8 cellular contexts compared by ENCODE assay signal in genomic region chr3:14947105-14947885, GRCh38. TPM values are rescaled to one million over a fixed set of nuclear protein-coding genes. Genes with fewer than 3 reads are reported as not detected.
A peak's percentile ranks its signal among the peaks of the same experiment; 100 is the strongest.
DNase-seq lines count a peak whose midpoint lies in the region; ATAC-seq and TF ChIP-seq lines count a peak whose summit lies in the region.

Gene NR2C2 (plus strand): TSS chr3:14947583. CDS start chr3:15003915, 56,332 bp downstream.

- intact Hi-C loops in T-helper 2 cell treated with Interferon-gamma antibody and Interleukin-4, amounts not matched to agents 100 ng/mL and 5 ng/mL, for 36 hours (cut with micrococcal nuclease), result loop anchor here (1.0 to 10.0 kb wide), 6 partner anchors 385 to 820 kb away; partner anchors contain the start of genes BTD, HACL1, LSM3 and SH3BP5
- intact Hi-C loops in right cardiac atrium (cut with DNase I) (loop anchor here in 1 of 4 donors (10.0 kb wide), 1 partner anchor 98 kb away; no protein-coding TSS in a partner anchor), uterus (cut with DNase I; ENCODE audit: low total_unique reads) (no loop called here)

- H3K4me1 ChIP-seq in right cardiac atrium (ENCODE audit: control insufficient read depth, insufficient read depth, low read length) (peaks cover 4% of the 10 kb centered on the region), rectal smooth muscle tissue (ENCODE audit: control insufficient read depth, insufficient read depth, low read length) (peaks cover 17% of the 10 kb centered on the region), uterus (peaks cover 0 to 6% of the 10 kb centered on the region in 2 donors)

- H3K27me3 ChIP-seq in right cardiac atrium (ENCODE audit: control insufficient read depth, insufficient read depth) (no peaks in the 10 kb centered on the region), rectal smooth muscle tissue (ENCODE audit: control insufficient read depth, insufficient read depth, low read length) (no peaks in the 10 kb centered on the region), uterus (no peaks in the 10 kb centered on the region)

- peak; percentile 79 to 89 for TF ChIP-seq POLR2A in uterus (IDR thresholded peaks at IDR 0.05)

- H3K9ac ChIP-seq in rectal smooth muscle tissue (ENCODE audit: low read length), result peak within 1 kb of the TSS; percentile 97

- H3K36me3 ChIP-seq in rectal smooth muscle tissue (ENCODE audit: control insufficient read depth, insufficient read depth, low read length) (peaks cover 8% of the 10 kb centered on the region), uterus (no peaks in the 10 kb centered on the region)

- DNase-seq in GM13976 (ENCODE audit: low spot score), result peak; percentile 92
- DNase-seq in NCI-H146 (lab: John Stamatoyannopoulos, UW), result peak; percentile 72
- DNase-seq in right cardiac atrium, result peak; percentile 90 to 96 (median 96)
- peak; percentile 84 to 86 for DNase-seq in uterus

- TF ChIP-seq CTCF in GM13976 (IDR thresholded peaks at IDR 0.05; ENCODE audit: borderline replicate concordance, control extremely low read depth, extremely low read depth, insufficient read depth, missing control alignments) (no peak), uterus (IDR thresholded peaks at IDR 0.05) (no peak)

- H3K4me3 ChIP-seq in right cardiac atrium (ENCODE audit: low read length), result peak within 1 kb of the TSS; percentile 97
- H3K4me3 ChIP-seq in rectal smooth muscle tissue (ENCODE audit: low read length), result peak within 1 kb of the TSS; percentile 90
- peak within 1 kb of the TSS; percentile 68 to 99 for H3K4me3 ChIP-seq in uterus

- in situ Hi-C loops in GM13976 (cut with MboI; ENCODE audit: low sequenced_read_pairs, unreplicated experiment), result no loop called here

- ATAC-seq in HG02763 (IDR thresholded peaks at IDR 0.05; ENCODE audit: unreplicated experiment), result peak; percentile 53
- peak; percentile 77 to 84 for ATAC-seq in right cardiac atrium

- WGBS in right cardiac atrium, result under 1% methylated on average over 105 of the region's 108 CpGs

- H3K9me3 ChIP-seq in right cardiac atrium (ENCODE audit: control insufficient read depth, low read length), result no peaks in the 10 kb centered on the region
- H3K9me3 ChIP-seq in uterus, result no peaks in the 10 kb centered on the region

- H3K27ac ChIP-seq in angular gyrus (ENCODE audit: low read depth, low read length) (peak within 1 kb of the TSS; percentile 100), right cardiac atrium (ENCODE audit: low read length) (peak within 1 kb of the TSS; percentile 99), rectal smooth muscle tissue (ENCODE audit: low read depth, low read length) (peak within 1 kb of the TSS; percentile 99), uterus (peak within 1 kb of the TSS; percentile 96 to 98)

RNA-seq across cellular contexts. Expression of gene NR2C2, which starts in this region (rescaled TPM):
- 58.1 and 58.9 TPM in 2 replicates for total RNA-seq in T-helper 2 cell treated with Interferon-gamma antibody and Interleukin-4, amounts not matched to agents 100 ng/mL and 5 ng/mL, for 36 hours
- total RNA-seq in right cardiac atrium (10 to 100 TPM; 27.6 to 36.0 (median 32.3) TPM), uterus (10 to 100 TPM; 29.7 to 78.3 (median 61.0) TPM)
- 8.3 TPM for polyA plus RNA-seq in right cardiac atrium

Comparison
In these comparisons a context has a peak if more than half of its experiments do, and no peak if none do; other contexts are left out.
1. Peak in every context shown above with its lines: DNase-seq, ATAC-seq, H3K4me3 ChIP-seq and H3K27ac ChIP-seq.